In genomic region chr2:144751142-144751905, GRCh38 we compare ENCODE assay signal across 1 cellular context.
A peak's percentile ranks its signal among the peaks of the same experiment; 100 is the strongest.
TF ChIP-seq lines count a peak whose summit lies in the region.

No MANE protein-coding gene starts in this region.

TF ChIP-seq in A549, 52 proteins besides CTCF, POLR2A, EP300 and RAD21:
- TF ChIP-seq USF2 (IDR thresholded peaks at IDR 0.05) (no peak), ZFP36 (IDR thresholded peaks at IDR 0.05; ENCODE audit: borderline replicate concordance, partially characterized antibody) (peak; percentile 30), MAFK (IDR thresholded peaks at IDR 0.05; ENCODE audit: partially characterized antibody) (peak; percentile 81)
